Comparison of ENCODE assay signal across 19 cellular contexts in genomic region chr3:176415896-176416295, GRCh38.
DNase-seq lines count a peak whose midpoint lies in the region; ATAC-seq and TF ChIP-seq lines count a peak whose summit lies in the region.
"Had no signal": no experiment of that assay in that cellular context is flagged by ENCODE, and none has a peak within 500 bp of the region (broad histone marks: within the 10 kb centered on the region; RNA-seq: fewer than 3 reads in every experiment).

No MANE protein-coding gene starts in this region.

- CTCF ChIA-PET in WTC11 (lab: Charles Lee): no interaction called here
- CTCF ChIA-PET in activated CD4-positive, alpha-beta memory T cell treated with anti-CD3 and anti-CD28 coated beads for 36 hours (lab: Charles Lee): no interaction called here

- no peak overlapping the region for H3K4me3 Mint-ChIP-seq in WTC11
- no peak overlapping the region for H3K4me3 Mint-ChIP-seq in chondrocyte (ENCODE audit: unreplicated experiment)
- H3K4me3 Mint-ChIP-seq in activated CD4-positive, alpha-beta memory T cell treated with anti-CD3 and anti-CD28 coated beads for 36 hours: no peak overlapping the region
- H3K4me3 Mint-ChIP-seq: CD4-positive, CD25-positive, alpha-beta regulatory T cell; CD8-positive, alpha-beta memory T cell; IgD-negative memory B cell had no signal

- intact Hi-C loops in activated CD4-positive, alpha-beta memory T cell treated with anti-CD3 and anti-CD28 coated beads for 36 hours (cut with micrococcal nuclease): no loop called here

- peak; percentile 32 for ATAC-seq in WTC11

- H3K4me1 Mint-ChIP-seq in WTC11 (peaks cover 50% of the 10 kb centered on the region), chondrocyte (ENCODE audit: low read depth) (peaks cover 9% of the 10 kb centered on the region)
- H3K4me1 Mint-ChIP-seq in activated CD4-positive, alpha-beta memory T cell treated with anti-CD3 and anti-CD28 coated beads for 36 hours (ENCODE audit: low read depth): no peaks in the 10 kb centered on the region
- H3K4me1 Mint-ChIP-seq: CD4-positive, CD25-positive, alpha-beta regulatory T cell; CD8-positive, alpha-beta memory T cell; IgD-negative memory B cell had no signal

- no peak overlapping the region for H3K27ac Mint-ChIP-seq in WTC11
- H3K27ac Mint-ChIP-seq in chondrocyte (ENCODE audit: unreplicated experiment): no peak overlapping the region
- no peak overlapping the region for H3K27ac Mint-ChIP-seq in activated CD4-positive, alpha-beta memory T cell treated with anti-CD3 and anti-CD28 coated beads for 36 hours
- H3K27ac Mint-ChIP-seq: CD4-positive, CD25-positive, alpha-beta regulatory T cell; CD8-positive, alpha-beta memory T cell; IgD-negative memory B cell had no signal

- H3K27me3 Mint-ChIP-seq in WTC11 (ENCODE audit: low read depth) (no peaks in the 10 kb centered on the region), chondrocyte (ENCODE audit: low read depth) (no peaks in the 10 kb centered on the region)
- no peaks in the 10 kb centered on the region for H3K27me3 Mint-ChIP-seq in activated CD4-positive, alpha-beta memory T cell treated with anti-CD3 and anti-CD28 coated beads for 36 hours
- H3K27me3 Mint-ChIP-seq: CD4-positive, CD25-positive, alpha-beta regulatory T cell; CD8-positive, alpha-beta memory T cell; IgD-negative memory B cell had no signal

- no peaks in the 10 kb centered on the region for H3K9me3 Mint-ChIP-seq in WTC11
- H3K9me3 Mint-ChIP-seq in chondrocyte (ENCODE audit: low read depth): no peaks in the 10 kb centered on the region
- H3K9me3 Mint-ChIP-seq in activated CD4-positive, alpha-beta memory T cell treated with anti-CD3 and anti-CD28 coated beads for 36 hours: no peaks in the 10 kb centered on the region

- DNase-seq in HT-29 (ENCODE audit: low spot score) (peak; percentile 51), WTC11 (ENCODE audit: low spot score) (no peak), foreskin melanocyte (peak; percentile 78), DMS153 treated with DMSO at 0.1 percent for 48 hours (lab: John Stamatoyannopoulos, UW; ENCODE audit: unreplicated experiment) (no peak), chondrocyte (ENCODE audit: low spot score) (no peak), NCI-H1048 (lab: John Stamatoyannopoulos, UW) (no peak)
- no peak for DNase-seq in activated CD4-positive, alpha-beta memory T cell treated with anti-CD3 and anti-CD28 coated beads for 36 hours
- DNase-seq: ACHN; BE2C; C1 segment of cervical spinal cord; Caco-2; CD4-positive, CD25-positive, alpha-beta regulatory T cell; CD8-positive, alpha-beta memory T cell; DMS153; DMS79 treated with DMSO at 0.1 percent for 48 hours; GF-D8; HCEC 1CT; KG1 had no signal

- H3K36me3 Mint-ChIP-seq in WTC11 (no peaks in the 10 kb centered on the region), chondrocyte (ENCODE audit: low read depth) (no peaks in the 10 kb centered on the region)
- no peaks in the 10 kb centered on the region for H3K36me3 Mint-ChIP-seq in activated CD4-positive, alpha-beta memory T cell treated with anti-CD3 and anti-CD28 coated beads for 36 hours
- H3K36me3 Mint-ChIP-seq: CD4-positive, CD25-positive, alpha-beta regulatory T cell; CD8-positive, alpha-beta memory T cell had no signal

- no peak for TF ChIP-seq CTCF in WTC11 (IDR thresholded peaks at IDR 0.05)
- TF ChIP-seq CTCF in chondrocyte (IDR thresholded peaks at IDR 0.05): no peak

- POLR2A ChIA-PET in WTC11 (lab: Charles Lee): no interaction called here
- POLR2A ChIA-PET in activated CD4-positive, alpha-beta memory T cell treated with anti-CD3 and anti-CD28 coated beads for 36 hours (lab: Charles Lee): no interaction called here

TF ChIP-seq in WTC11, 78 proteins besides CTCF, POLR2A, EP300 and RAD21:
- TF ChIP-seq ZNF396 (CRISPR knock-in tag; IDR thresholded peaks at IDR 0.05; ENCODE audit: borderline replicate concordance) (no peak), ATF2 (CRISPR knock-in tag; IDR thresholded peaks at IDR 0.05; ENCODE audit: borderline replicate concordance, low read depth) (no peak), ZSCAN18 (CRISPR knock-in tag; IDR thresholded peaks at IDR 0.05) (no peak)

Comparison
In these comparisons a context has a peak if more than half of its experiments do, and no peak if none do; other contexts are left out.
1. DNase-seq: peak in HT-29 (single experiment) and foreskin melanocyte (single experiment); none in WTC11 (single experiment), DMS153 treated with DMSO at 0.1 percent for 48 hours (single experiment), chondrocyte (single experiment), NCI-H1048 (single experiment) and activated CD4-positive, alpha-beta memory T cell treated with anti-CD3 and anti-CD28 coated beads for 36 hours (single experiment).